ENCODE assay signal across 32 cellular contexts in genomic region chr7:64643567-64643966, GRCh38.
"Had no signal": no experiment of that assay in that cellular context is flagged by ENCODE, and none has a peak within 500 bp of the region (broad histone marks: within the 10 kb centered on the region; RNA-seq: fewer than 3 reads in every experiment).

No MANE protein-coding gene starts in this region.

- DNase-seq: activated CD4-positive, alpha-beta memory T cell treated with anti-CD3 and anti-CD28 coated beads, Interleukin-2, amount 10 ng/mL, durations not matched to agents 7 days and 5 days; activated CD4-positive, alpha-beta T cell treated with anti-CD3 and anti-CD28 coated beads, Interleukin-2, amount 10 ng/mL, durations not matched to agents 24 days and 14 days; activated effector memory CD4-positive, alpha-beta T cell treated with Interleukin-2 at 50 U/mL for 16 hours; activated naive CD4-positive, alpha-beta T cell treated with Interleukin-2 at 50 U/mL for 16 hours; activated T-cell treated with anti-CD3 and anti-CD28 coated beads, Interleukin-2, amount 50 U/mL, for 4 hours; cortex of kidney; effector memory CD8-positive, alpha-beta T cell; foreskin fibroblast; heart left ventricle; hypothalamus; immature natural killer cell; kidney; left colon; naive B cell; nucleus accumbens; pancreas; retina; sigmoid colon; small intestine; stimulated activated CD4-positive, alpha-beta T cell treated with anti-CD3 and anti-CD28 coated beads, Interleukin-4, amount 100 ng/mL, for 24 hours; stimulated activated naive CD8-positive, alpha-beta T cell treated with anti-CD3 and anti-CD28 coated beads, Interleukin-15, amount 100 ng/mL, for 72 hours; substantia nigra; T-helper 17 cell; T1000; thyroid gland; upper lobe of left lung; WERI-Rb-1 had no signal

- H3K27me3 Mint-ChIP-seq: activated CD4-positive, alpha-beta memory T cell treated with anti-CD3 and anti-CD28 coated beads, Interleukin-2, amount 10 ng/mL, durations not matched to agents 7 days and 5 days; activated CD4-positive, alpha-beta T cell treated with anti-CD3 and anti-CD28 coated beads, Interleukin-2, amount 10 ng/mL, durations not matched to agents 24 days and 14 days; activated naive CD8-positive, alpha-beta T cell; brain; naive B cell; stimulated activated memory B cell treated with anti-CD40 and anti-IgM and Interleukin-4, amounts not matched to agents 10 μg/mL and 1 μg/mL and 100 μg/mL, for 72 hours; stimulated activated naive CD8-positive, alpha-beta T cell treated with anti-CD3 and anti-CD28 coated beads, Interleukin-15, amount 100 ng/mL, for 72 hours; T-helper 17 cell had no signal

- H3K27ac Mint-ChIP-seq: activated CD4-positive, alpha-beta memory T cell treated with anti-CD3 and anti-CD28 coated beads, Interleukin-2, amount 10 ng/mL, durations not matched to agents 7 days and 5 days; activated CD4-positive, alpha-beta T cell treated with anti-CD3 and anti-CD28 coated beads, Interleukin-2, amount 10 ng/mL, durations not matched to agents 24 days and 14 days; activated naive CD8-positive, alpha-beta T cell; brain; effector memory CD8-positive, alpha-beta T cell; immature natural killer cell; mesothelial cell of epicardium; stimulated activated memory B cell treated with anti-CD40 and anti-IgM and Interleukin-4, amounts not matched to agents 10 μg/mL and 1 μg/mL and 100 μg/mL, for 72 hours; stimulated activated naive CD8-positive, alpha-beta T cell treated with anti-CD3 and anti-CD28 coated beads, Interleukin-15, amount 100 ng/mL, for 72 hours; T-helper 17 cell had no signal

- H3K36me3 Mint-ChIP-seq: activated naive CD8-positive, alpha-beta T cell; brain; immature natural killer cell; mesothelial cell of epicardium; naive B cell; stimulated activated memory B cell treated with anti-CD40 and anti-IgM and Interleukin-4, amounts not matched to agents 10 μg/mL and 1 μg/mL and 100 μg/mL, for 72 hours had no signal

- H3K4me1 Mint-ChIP-seq: activated CD4-positive, alpha-beta memory T cell treated with anti-CD3 and anti-CD28 coated beads, Interleukin-2, amount 10 ng/mL, durations not matched to agents 7 days and 5 days; activated CD4-positive, alpha-beta T cell treated with anti-CD3 and anti-CD28 coated beads, Interleukin-2, amount 10 ng/mL, durations not matched to agents 24 days and 14 days; brain; immature natural killer cell; mesothelial cell of epicardium; naive B cell; stimulated activated memory B cell treated with anti-CD40 and anti-IgM and Interleukin-4, amounts not matched to agents 10 μg/mL and 1 μg/mL and 100 μg/mL, for 72 hours; stimulated activated naive CD8-positive, alpha-beta T cell treated with anti-CD3 and anti-CD28 coated beads, Interleukin-15, amount 100 ng/mL, for 72 hours had no signal

- H3K9me3 Mint-ChIP-seq: activated T-cell treated with anti-CD3 and anti-CD28 coated beads, Interleukin-2, amount 50 U/mL, for 4 hours; effector memory CD8-positive, alpha-beta T cell had no signal

- ATAC-seq: activated CD4-positive, CD25-positive, alpha-beta regulatory T cell treated with anti-CD3 and anti-CD28 coated beads, Interleukin-2, amount 50 U/mL, for 24 hours; activated T-cell treated with anti-CD3 and anti-CD28 coated beads, Interleukin-2, amount 50 U/mL, for 4 hours; effector memory CD8-positive, alpha-beta T cell; heart left ventricle; left colon; stimulated activated memory B cell treated with anti-CD40 and anti-IgM and Interleukin-4, amounts not matched to agents 10 μg/mL and 1 μg/mL and 100 μg/mL, for 72 hours; stimulated activated naive CD8-positive, alpha-beta T cell treated with anti-CD3 and anti-CD28 coated beads, Interleukin-15, amount 100 ng/mL, for 72 hours; T-helper 17 cell had no signal

- H3K4me3 Mint-ChIP-seq: activated CD4-positive, alpha-beta memory T cell treated with anti-CD3 and anti-CD28 coated beads, Interleukin-2, amount 10 ng/mL, durations not matched to agents 7 days and 5 days; activated CD4-positive, alpha-beta T cell treated with anti-CD3 and anti-CD28 coated beads, Interleukin-2, amount 10 ng/mL, durations not matched to agents 24 days and 14 days; activated naive CD8-positive, alpha-beta T cell; activated T-cell treated with anti-CD3 and anti-CD28 coated beads, Interleukin-2, amount 50 U/mL, for 4 hours; brain; effector memory CD8-positive, alpha-beta T cell; immature natural killer cell; mesothelial cell of epicardium; naive B cell; stimulated activated memory B cell treated with anti-CD40 and anti-IgM and Interleukin-4, amounts not matched to agents 10 μg/mL and 1 μg/mL and 100 μg/mL, for 72 hours; stimulated activated naive CD8-positive, alpha-beta T cell treated with anti-CD3 and anti-CD28 coated beads, Interleukin-15, amount 100 ng/mL, for 72 hours; T-helper 17 cell had no signal
